ENCODE assay signal across 8 cellular contexts in the genomic region with DNA sequence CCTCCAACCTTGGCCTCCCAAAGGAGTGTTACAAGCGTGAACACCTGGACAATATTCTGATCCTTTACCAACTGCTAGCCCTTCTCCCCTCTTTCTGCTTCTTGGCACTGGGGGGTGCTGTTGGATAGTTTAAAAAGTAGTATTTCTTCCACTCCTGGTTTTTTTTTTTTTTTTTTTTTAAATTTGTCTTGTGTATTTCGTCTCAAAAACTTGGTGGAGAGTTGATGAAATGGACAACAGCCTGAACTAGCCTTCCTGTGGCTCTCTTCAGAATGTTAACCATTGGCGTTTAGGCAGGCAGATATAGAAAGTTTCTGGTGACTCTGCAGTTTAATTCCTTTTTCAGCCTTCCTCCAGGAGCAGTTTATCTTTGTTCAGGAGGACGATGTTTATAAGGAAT.
DNase-seq lines count a peak whose midpoint lies in the region; ATAC-seq and TF ChIP-seq lines count a peak whose summit lies in the region.

No MANE protein-coding gene starts in this region.

- H3K4me1 ChIP-seq in right atrium auricular region (no peaks in the 10 kb centered on the region), stomach (peaks cover 0 to 4% (median 0%) of the 10 kb centered on the region in 4 donors)

- H3K4me3 Mint-ChIP-seq in activated naive CD8-positive, alpha-beta T cell treated with anti-CD3 and anti-CD28 coated beads, Interleukin-2, amount 50 U/mL, for 24 hours, result no peak overlapping the region

- H3K4me3 ChIP-seq in right atrium auricular region (no peak overlapping the region), stomach (no peak overlapping the region)

- intact Hi-C loops in stomach (cut with DNase I; ENCODE audit: low total_unique reads), result loop anchor here (10.0 kb wide), 1 partner anchor 1300 kb away; no protein-coding TSS in a partner anchor

- H3K36me3 Mint-ChIP-seq in activated naive CD8-positive, alpha-beta T cell treated with anti-CD3 and anti-CD28 coated beads, Interleukin-2, amount 50 U/mL, for 24 hours (ENCODE audit: low read depth), result peaks cover 2% of the 10 kb centered on the region

- H3K27me3 Mint-ChIP-seq in activated naive CD8-positive, alpha-beta T cell treated with anti-CD3 and anti-CD28 coated beads, Interleukin-2, amount 50 U/mL, for 24 hours, result no peaks in the 10 kb centered on the region

- TF ChIP-seq CTCF in right atrium auricular region (IDR thresholded peaks at IDR 0.05) (peak; percentile 39 to 69), stomach (IDR thresholded peaks at IDR 0.05) (peak in 4 of 7 experiments; percentile 13 to 51 (median 41))

- no peaks in the 10 kb centered on the region for H3K9me3 ChIP-seq in right atrium auricular region
- H3K9me3 ChIP-seq in stomach, result no peaks in the 10 kb centered on the region

- no peak for TF ChIP-seq EP300 in stomach (IDR thresholded peaks at IDR 0.05)

- peak; percentile 16 for DNase-seq in NOMO-1 treated with DMSO at 0.1 percent for 48 hours (lab: John Stamatoyannopoulos, UW; ENCODE audit: unreplicated experiment)
- no peak for DNase-seq in NOMO-1 treated with dmso at 0.1 percent for 144 hours (lab: John Stamatoyannopoulos, UW; ENCODE audit: unreplicated experiment)
- DNase-seq in NAMALWA (ENCODE audit: low spot score), result peak; percentile 58
- peak; percentile 27 for DNase-seq in activated naive CD8-positive, alpha-beta T cell treated with anti-CD3 and anti-CD28 coated beads, Interleukin-2, amount 50 U/mL, for 24 hours
- DNase-seq in right atrium auricular region (ENCODE audit: low spot score), result no peak
- no peak for DNase-seq in stomach

- no peaks in the 10 kb centered on the region for H3K36me3 ChIP-seq in right atrium auricular region
- H3K36me3 ChIP-seq in stomach, result no peaks in the 10 kb centered on the region

- peaks cover 33% of the 10 kb centered on the region for H3K4me1 Mint-ChIP-seq in activated naive CD8-positive, alpha-beta T cell treated with anti-CD3 and anti-CD28 coated beads, Interleukin-2, amount 50 U/mL, for 24 hours

- no peak for ATAC-seq in activated naive CD8-positive, alpha-beta T cell treated with anti-CD3 and anti-CD28 coated beads, Interleukin-2, amount 50 U/mL, for 24 hours
- ATAC-seq in GM18505 (IDR thresholded peaks at IDR 0.05; ENCODE audit: unreplicated experiment), result no peak
- no peak for ATAC-seq in GM21367 (IDR thresholded peaks at IDR 0.05; ENCODE audit: unreplicated experiment)

- H3K27me3 ChIP-seq in right atrium auricular region, result no peaks in the 10 kb centered on the region
- H3K27me3 ChIP-seq in stomach, result no peaks in the 10 kb centered on the region

- no peak for TF ChIP-seq POLR2A in stomach (IDR thresholded peaks at IDR 0.05)
- TF ChIP-seq POLR2A in GM18505 (IDR thresholded peaks at IDR 0.05; ENCODE audit: borderline replicate concordance, extremely low read depth, insufficient read depth, insufficient read length), result no peak

- H3K9me3 Mint-ChIP-seq in activated naive CD8-positive, alpha-beta T cell treated with anti-CD3 and anti-CD28 coated beads, Interleukin-2, amount 50 U/mL, for 24 hours, result no peaks in the 10 kb centered on the region

- H3K27ac ChIP-seq in right atrium auricular region (no peak overlapping the region), stomach (no peak overlapping the region)

- H3K27ac Mint-ChIP-seq in activated naive CD8-positive, alpha-beta T cell treated with anti-CD3 and anti-CD28 coated beads, Interleukin-2, amount 50 U/mL, for 24 hours, result no peak overlapping the region

- 21 to 29% (median 24%) methylated on average over 4 of the region's 4 CpGs for WGBS in stomach, 5 donors

Comparison
In these comparisons a context has a peak if more than half of its experiments do, and no peak if none do; other contexts are left out.
1. DNase-seq: peak in NOMO-1 treated with DMSO at 0.1 percent for 48 hours (single experiment), NAMALWA (single experiment) and activated naive CD8-positive, alpha-beta T cell treated with anti-CD3 and anti-CD28 coated beads, Interleukin-2, amount 50 U/mL, for 24 hours (single experiment); none in NOMO-1 treated with dmso at 0.1 percent for 144 hours (single experiment), right atrium auricular region (single experiment) and stomach (single experiment).